16 cellular contexts compared by ENCODE assay signal in the genomic region with DNA sequence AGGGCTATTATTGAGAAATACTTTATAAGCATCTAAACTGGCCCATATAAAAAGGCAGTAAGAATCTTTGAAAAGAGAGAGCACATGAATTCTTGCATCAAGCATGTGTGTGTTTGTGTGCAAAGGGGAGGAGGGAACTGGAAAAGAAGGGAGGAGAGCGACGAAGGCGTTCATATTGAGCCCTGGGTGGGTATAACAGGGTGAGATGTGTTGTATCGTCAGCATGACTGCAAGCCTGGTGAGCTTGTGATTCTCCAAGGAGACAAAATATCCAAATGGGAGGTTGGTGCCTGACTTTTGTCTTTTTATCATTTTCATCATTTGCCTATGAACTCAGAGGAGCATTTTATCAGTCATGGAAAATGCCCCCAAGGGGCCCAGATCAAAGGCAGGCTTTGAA.
"Had no signal": no experiment of that assay in that cellular context is flagged by ENCODE, and none has a peak within 500 bp of the region (broad histone marks: within the 10 kb centered on the region; RNA-seq: fewer than 3 reads in every experiment).

No MANE protein-coding gene starts in this region.

- H3K36me3 ChIP-seq: MG63 had no signal

- H3K4me3 ChIP-seq: MG63 had no signal

- H3K27me3 ChIP-seq: MG63 had no signal

- H3K9me3 ChIP-seq: MG63 had no signal

- DNase-seq: KBM-7, MG63, NCI-H1092, NCI-H1105 treated with DMSO at 0.1 percent for 48 hours, NCI-H1417 treated with DMSO at 0.1 percent for 48 hours, NCI-H187, NCI-H2029, NCI-H2081 treated with DMSO at 0.1 percent for 48 hours, NCI-H2171, NCI-H226, NCI-H446, NCI-H510A, NCI-H524 treated with DMSO at 0.1 percent for 48 hours, Right ventricle myocardium superior, RPMI8226 had no signal

- H3K27ac ChIP-seq: HL-60 had no signal
